ENCODE assay signal across 25 cellular contexts in genomic region chr21:15020797-15021196, GRCh38. TPM values are rescaled to one million over a fixed set of nuclear protein-coding genes. Genes with fewer than 3 reads are reported as not detected.
A peak's percentile ranks its signal among the peaks of the same experiment; 100 is the strongest.
DNase-seq lines count a peak whose midpoint lies in the region; ATAC-seq, FAIRE-seq and TF ChIP-seq lines count a peak whose summit lies in the region.
"Had no signal": no experiment of that assay in that cellular context is flagged by ENCODE, and none has a peak within 500 bp of the region (broad histone marks: within the 10 kb centered on the region; RNA-seq: fewer than 3 reads in every experiment).

No MANE protein-coding gene starts in this region.

- peaks cover 6% of the 10 kb centered on the region for H3K4me1 Mint-ChIP-seq in activated naive CD4-positive, alpha-beta T cell treated with anti-CD3 and anti-CD28 coated beads, Interleukin-2, amount 10 ng/mL, durations not matched to agents 7 days and 5 days

- CTCF ChIA-PET in activated naive CD4-positive, alpha-beta T cell treated with anti-CD3 and anti-CD28 coated beads, Interleukin-2, amount 10 ng/mL, durations not matched to agents 7 days and 5 days (lab: Charles Lee): no interaction called here

- H3K4me3 ChIP-seq in KMS-11 (IDR thresholded peaks at IDR 0.05; ENCODE audit: insufficient read depth, low read depth, low read length) (no peak overlapping the region), small intestine (ENCODE audit: low read depth in 1 of 2, low read length in 2 of 2) (no peak overlapping the region)
- H3K4me3 ChIP-seq: SJCRH30 had no signal

- no peak for DNase-seq in activated naive CD4-positive, alpha-beta T cell treated with anti-CD3 and anti-CD28 coated beads, Interleukin-2, amount 10 ng/mL, durations not matched to agents 7 days and 5 days
- no peak for DNase-seq in activated naive CD4-positive, alpha-beta T cell (lab: John Stamatoyannopoulos, UW)
- DNase-seq in small intestine: no peak
- DNase-seq: ACHN, DMS153, HCEC 1CT, Karpas-422, NCI-H1092, NCI-H1417 treated with DMSO at 0.1 percent for 48 hours, NCI-H187, NCI-H2081 treated with DMSO at 0.1 percent for 48 hours, NCI-H2171 treated with DMSO at 0.1 percent for 48 hours, NCI-H345, NCI-H510A treated with DMSO at 0.1 percent for 48 hours, NCI-H748 treated with DMSO at 0.1 percent for 48 hours, SJCRH30 had no signal

- no peaks in the 10 kb centered on the region for H3K9me3 Mint-ChIP-seq in activated naive CD4-positive, alpha-beta T cell treated with anti-CD3 and anti-CD28 coated beads, Interleukin-2, amount 10 ng/mL, durations not matched to agents 7 days and 5 days

- H3K27ac ChIP-seq in KMS-11 (no peak overlapping the region), small intestine (ENCODE audit: low read depth in 1 of 2, low read length in 1 of 2) (no peak overlapping the region)
- H3K27ac ChIP-seq: 22Rv1, SJCRH30 had no signal

- H3K27me3 ChIP-seq in KMS-11 (ENCODE audit: insufficient read depth, low read depth) (no peaks in the 10 kb centered on the region), small intestine (ENCODE audit: control insufficient read depth in 2 of 2, insufficient read depth in 2 of 2, low read length in 2 of 2) (no peaks in the 10 kb centered on the region)
- H3K27me3 ChIP-seq: SJCRH30 had no signal

- ATAC-seq in HG02938 (IDR thresholded peaks at IDR 0.05; ENCODE audit: unreplicated experiment): peak; percentile 48
- ATAC-seq in GM21737 (IDR thresholded peaks at IDR 0.05; ENCODE audit: unreplicated experiment): no peak
- ATAC-seq in SK-N-SH treated with all-trans-retinoic acid at 6 μM for 48 hours: no peak
- ATAC-seq: Right ventricle myocardium inferior had no signal

- peaks cover 17% of the 10 kb centered on the region for H3K4me1 ChIP-seq in KMS-11 (ENCODE audit: low read depth, poor library complexity, severe bottlenecking)
- no peaks in the 10 kb centered on the region for H3K4me1 ChIP-seq in small intestine (ENCODE audit: control insufficient read depth in 2 of 2, insufficient read depth in 1 of 2, low read depth in 1 of 2, low read length in 1 of 2)

- H4K20me1 ChIP-seq in KMS-11 (ENCODE audit: insufficient read depth): no peaks in the 10 kb centered on the region

- no peaks in the 10 kb centered on the region for H3K36me3 ChIP-seq in KMS-11 (ENCODE audit: insufficient read depth)
- peaks cover 0 to 1% of the 10 kb centered on the region in 2 donors for H3K36me3 ChIP-seq in small intestine (ENCODE audit: control insufficient read depth in 2 of 2, insufficient read depth in 2 of 2, low read length in 2 of 2)

- H3K27me3 Mint-ChIP-seq in activated naive CD4-positive, alpha-beta T cell treated with anti-CD3 and anti-CD28 coated beads, Interleukin-2, amount 10 ng/mL, durations not matched to agents 7 days and 5 days: no peaks in the 10 kb centered on the region

- peak overlapping the region; percentile 22 for H3K4me2 ChIP-seq in KMS-11

- FAIRE-seq in islet of Langerhans (lab: Jason Lieb, UNC): peak; percentile 5
- FAIRE-seq in small intestine (lab: Jason Lieb, UNC): no peak
- FAIRE-seq: GM18507, H1 had no signal

- TF ChIP-seq CTCF in KMS-11 (conservative IDR thresholded peaks at IDR 0.05; ENCODE audit: low read depth, low read length): no peak

- no peak overlapping the region for H2AFZ ChIP-seq in KMS-11 (ENCODE audit: low read depth)

- H3K4me3 Mint-ChIP-seq in activated naive CD4-positive, alpha-beta T cell treated with anti-CD3 and anti-CD28 coated beads, Interleukin-2, amount 10 ng/mL, durations not matched to agents 7 days and 5 days: no peak overlapping the region

- peak overlapping the region; percentile 8 for H3K27ac Mint-ChIP-seq in activated naive CD4-positive, alpha-beta T cell treated with anti-CD3 and anti-CD28 coated beads, Interleukin-2, amount 10 ng/mL, durations not matched to agents 7 days and 5 days

- H3K79me2 ChIP-seq in KMS-11 (ENCODE audit: insufficient read depth, low read depth): no peaks in the 10 kb centered on the region; the same call in 1 of the 2 replicates

- peaks cover 1% of the 10 kb centered on the region for H3K36me3 Mint-ChIP-seq in activated naive CD4-positive, alpha-beta T cell treated with anti-CD3 and anti-CD28 coated beads, Interleukin-2, amount 10 ng/mL, durations not matched to agents 7 days and 5 days

- H3K9me3 ChIP-seq in small intestine (ENCODE audit: control insufficient read depth, low read depth): no peaks in the 10 kb centered on the region
- H3K9me3 ChIP-seq: SJCRH30 had no signal

- H3K9ac ChIP-seq in KMS-11: no peak overlapping the region

TF ChIP-seq in SK-N-SH treated with all-trans-retinoic acid at 6 μM for 48 hours, 23 proteins besides CTCF, POLR2A, EP300 and RAD21:
- TF ChIP-seq ESRRG (CRISPR knock-in tag; IDR thresholded peaks at IDR 0.05) (no peak), ZNF8 (CRISPR knock-in tag; IDR thresholded peaks at IDR 0.05) (no peak), GLIS3 (CRISPR knock-in tag; IDR thresholded peaks at IDR 0.05) (no peak), TCF4 (CRISPR knock-in tag; IDR thresholded peaks at IDR 0.05; ENCODE audit: borderline replicate concordance) (no peak), PATZ1 (CRISPR knock-in tag; IDR thresholded peaks at IDR 0.05; ENCODE audit: borderline replicate concordance) (no peak), CREB5 (CRISPR knock-in tag; IDR thresholded peaks at IDR 0.05; ENCODE audit: low read depth) (no peak), ISL1 (CRISPR knock-in tag; IDR thresholded peaks at IDR 0.05) (no peak), SNAI2 (CRISPR knock-in tag; IDR thresholded peaks at IDR 0.05) (no peak), PPARA (CRISPR knock-in tag; IDR thresholded peaks at IDR 0.05; ENCODE audit: borderline replicate concordance) (no peak)

RNA-seq across cellular contexts. Expression of gene NRIP1, which starts 44.0 kb away (rescaled TPM):
- 10 to 100 TPM in 2 of 3 donors, 1 to 10 TPM in 1; 10.0 to 15.7 (median 12.3) TPM for polyA plus RNA-seq in small intestine
